Comparison of ENCODE assay signal across 8 cellular contexts in the genomic region with DNA sequence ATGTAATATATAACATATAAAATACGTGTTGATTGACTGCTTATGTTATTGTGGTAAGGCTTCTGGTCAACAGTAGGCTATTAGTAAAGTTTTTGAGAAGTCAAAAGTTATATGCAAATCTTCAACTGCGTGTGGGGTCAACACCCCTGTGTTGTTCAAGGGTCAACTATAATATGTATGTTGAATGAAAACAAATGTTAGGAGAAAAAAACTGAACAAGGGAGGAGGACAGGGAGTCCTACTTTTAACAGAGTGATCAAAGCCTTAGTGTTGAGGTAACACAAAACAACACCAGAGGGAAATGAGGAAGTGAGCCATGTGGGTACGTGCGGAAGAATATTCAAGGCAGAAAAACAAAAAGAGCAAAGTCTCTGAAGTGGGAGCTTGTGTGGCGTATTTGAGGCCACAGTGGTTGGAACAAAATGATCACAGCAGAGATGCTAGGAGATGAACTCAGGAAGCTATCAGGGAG.
A peak's percentile ranks its signal among the peaks of the same experiment; 100 is the strongest.
DNase-seq lines count a peak whose midpoint lies in the region; ATAC-seq and TF ChIP-seq lines count a peak whose summit lies in the region.

No MANE protein-coding gene starts in this region.

- peak overlapping the region; percentile 66 for H3K27ac Mint-ChIP-seq in T-helper 2 cell treated with Interferon-gamma antibody and Interleukin-4, amounts not matched to agents 5 μg/mL and 100 μg/mL, for 36 hours
- no peak overlapping the region for H3K27ac Mint-ChIP-seq in endothelial cell (ENCODE audit: unreplicated experiment)

- H3K9me3 Mint-ChIP-seq in T-helper 2 cell treated with Interferon-gamma antibody and Interleukin-4, amounts not matched to agents 5 μg/mL and 100 μg/mL, for 36 hours, result no peaks in the 10 kb centered on the region
- no peaks in the 10 kb centered on the region for H3K9me3 Mint-ChIP-seq in endothelial cell (ENCODE audit: unreplicated experiment)

- peaks cover 7% of the 10 kb centered on the region for H3K36me3 Mint-ChIP-seq in T-helper 2 cell treated with Interferon-gamma antibody and Interleukin-4, amounts not matched to agents 5 μg/mL and 100 μg/mL, for 36 hours (ENCODE audit: low read depth)
- no peaks in the 10 kb centered on the region for H3K36me3 Mint-ChIP-seq in endothelial cell (ENCODE audit: low read depth, unreplicated experiment)

- no peaks in the 10 kb centered on the region for H3K27me3 Mint-ChIP-seq in T-helper 2 cell treated with Interferon-gamma antibody and Interleukin-4, amounts not matched to agents 5 μg/mL and 100 μg/mL, for 36 hours (ENCODE audit: low read depth)
- H3K27me3 Mint-ChIP-seq in endothelial cell (ENCODE audit: unreplicated experiment), result peaks cover 1% of the 10 kb centered on the region

- no peaks in the 10 kb centered on the region for H3K27me3 ChIP-seq in colonic mucosa

- 66 to 71% methylated on average over 5 of the region's 5 CpGs for WGBS in lower leg skin, 2 donors

- H3K9me3 ChIP-seq in colonic mucosa, result no peaks in the 10 kb centered on the region

- no peaks in the 10 kb centered on the region for H3K4me1 ChIP-seq in colonic mucosa

- intact Hi-C loops in colonic mucosa (cut with DNase I), result no loop called here
- intact Hi-C loops in lower leg skin (cut with DNase I; ENCODE audit: low total_unique reads), result no loop called here

- H3K4me3 ChIP-seq in colonic mucosa, result no peak overlapping the region
- no peak overlapping the region for H3K4me3 ChIP-seq in lower leg skin (ENCODE audit: low read depth, poor library complexity, severe bottlenecking)

- DNase-seq in T-helper 2 cell treated with Interferon-gamma antibody and Interleukin-4, amounts not matched to agents 5 μg/mL and 100 μg/mL, for 36 hours (ENCODE audit: low spot score), result peak; percentile 79
- DNase-seq in colonic mucosa (no peak), NCI-H1436 (lab: John Stamatoyannopoulos, UW) (no peak), endothelial cell (ENCODE audit: low spot score) (no peak), lower leg skin (ENCODE audit: low spot score in 2 of 2) (no peak)
- DNase-seq in stimulated activated CD8-positive, alpha-beta memory T cell treated with anti-CD3 and anti-CD28 coated beads, Interleukin-4, amount 100 ng/mL, for 48 hours, result peak; percentile 76

- ATAC-seq in GM18909 (IDR thresholded peaks at IDR 0.05; ENCODE audit: poor library complexity, unreplicated experiment), result peak; percentile 87
- peak; percentile 89 for ATAC-seq in HG03064 (IDR thresholded peaks at IDR 0.05; ENCODE audit: low read depth, unreplicated experiment)

- TF ChIP-seq CTCF in colonic mucosa (IDR thresholded peaks at IDR 0.05) (no peak), endothelial cell (IDR thresholded peaks at IDR 0.05; ENCODE audit: unreplicated experiment) (no peak), lower leg skin (IDR thresholded peaks at IDR 0.05) (no peak)

- peak overlapping the region; percentile 62 for H3K4me3 Mint-ChIP-seq in T-helper 2 cell treated with Interferon-gamma antibody and Interleukin-4, amounts not matched to agents 5 μg/mL and 100 μg/mL, for 36 hours
- no peak overlapping the region for H3K4me3 Mint-ChIP-seq in endothelial cell (ENCODE audit: unreplicated experiment)

- H3K27ac ChIP-seq in colonic mucosa, result peak overlapping the region; percentile 4

- H3K36me3 ChIP-seq in colonic mucosa, result no peaks in the 10 kb centered on the region

- no peak for TF ChIP-seq POLR2A in lower leg skin (IDR thresholded peaks at IDR 0.05)

- H3K4me1 Mint-ChIP-seq in T-helper 2 cell treated with Interferon-gamma antibody and Interleukin-4, amounts not matched to agents 5 μg/mL and 100 μg/mL, for 36 hours (ENCODE audit: low read depth), result peaks cover 23% of the 10 kb centered on the region
- H3K4me1 Mint-ChIP-seq in endothelial cell (ENCODE audit: unreplicated experiment), result peaks cover 7% of the 10 kb centered on the region

- H3K9ac ChIP-seq in colonic mucosa (ENCODE audit: low read depth in 2 of 2, low read length in 2 of 2), result no peak overlapping the region

Comparison
In these comparisons a context has a peak if more than half of its experiments do, and no peak if none do; other contexts are left out.
1. DNase-seq: peak in T-helper 2 cell treated with Interferon-gamma antibody and Interleukin-4, amounts not matched to agents 5 μg/mL and 100 μg/mL, for 36 hours (single experiment) and stimulated activated CD8-positive, alpha-beta memory T cell treated with anti-CD3 and anti-CD28 coated beads, Interleukin-4, amount 100 ng/mL, for 48 hours (single experiment); none in colonic mucosa (single experiment), NCI-H1436 (single experiment), endothelial cell (single experiment) and lower leg skin (0 of 2).